Comparison of ENCODE assay signal across 15 cellular contexts in the genomic region with DNA sequence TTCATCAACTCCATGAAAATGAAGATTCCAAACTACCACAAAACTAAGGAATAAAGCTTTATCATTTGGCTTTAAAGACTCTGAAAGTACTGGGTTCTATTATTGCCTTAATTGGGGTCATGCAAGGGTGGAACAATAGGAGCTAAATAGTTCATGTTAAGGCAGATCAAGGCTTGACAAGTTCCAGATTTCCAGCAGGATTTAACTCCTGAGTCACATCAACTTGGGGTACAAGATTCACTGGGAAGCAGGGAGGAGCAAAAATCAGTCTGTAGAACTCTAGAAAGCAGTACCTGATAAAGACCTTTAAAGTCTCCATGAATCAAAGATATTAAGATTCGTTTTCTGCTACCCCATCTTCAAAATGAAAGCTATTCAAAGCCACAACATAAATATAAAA. TPM values are rescaled to one million over a fixed set of nuclear protein-coding genes. Genes with fewer than 3 reads are reported as not detected.
DNase-seq lines count a peak whose midpoint lies in the region; ATAC-seq and TF ChIP-seq lines count a peak whose summit lies in the region.
"Had no signal": no experiment of that assay in that cellular context is flagged by ENCODE, and none has a peak within 500 bp of the region (broad histone marks: within the 10 kb centered on the region; RNA-seq: fewer than 3 reads in every experiment).

No MANE protein-coding gene starts in this region.

- H3K36me3 ChIP-seq in breast epithelium: no peaks in the 10 kb centered on the region
- no peaks in the 10 kb centered on the region for H3K36me3 ChIP-seq in psoas muscle (ENCODE audit: insufficient read depth in 1 of 2, low read depth in 1 of 2)

- H3K27ac Mint-ChIP-seq in MCF 10A (ENCODE audit: low read depth, unreplicated experiment): peak overlapping the region; percentile 99
- H3K27ac Mint-ChIP-seq in CD4-positive, alpha-beta T cell: no peak overlapping the region
- H3K27ac Mint-ChIP-seq: CD8-positive, alpha-beta T cell; GM23338 had no signal

- intact Hi-C loops in MCF 10A (cut with micrococcal nuclease): no loop called here
- intact Hi-C loops in breast epithelium (cut with DNase I; ENCODE audit: low total_unique reads): no loop called here
- intact Hi-C loops in psoas muscle (cut with DNase I): loop anchor here in 1 of 2 donors (10.0 kb wide), 1 partner anchor 390 kb away; no protein-coding TSS in a partner anchor
- intact Hi-C loops in CD4-positive, alpha-beta T cell (cut with DNase I, micrococcal nuclease): loop anchor here (5.0 to 10.0 kb wide), 3 partner anchors 38 to 670 kb away; partner anchors contain the start of gene ELL2 (in 1 of the 2)

- CTCF ChIA-PET in MCF 10A (lab: Yijun Ruan, JAX): interaction anchor here (0.6 to 6.8 kb wide), 8 partner anchors 11 to 899 kb away, joined by 3 to 57 read pairs (median 3); no protein-coding TSS in a partner anchor
- CTCF ChIA-PET in CD4-positive, alpha-beta T cell (lab: Charles Lee): no interaction called here

- no peak for DNase-seq in MCF 10A (ENCODE audit: unreplicated experiment)
- no peak for DNase-seq in breast epithelium (ENCODE audit: low spot score in 2 of 2)
- DNase-seq in epithelial cell of prostate (ENCODE audit: low read depth, low spot score): no peak
- DNase-seq in psoas muscle: no peak
- no peak for DNase-seq in CD4-positive, alpha-beta T cell
- no peak for DNase-seq in middle frontal gyrus (ENCODE audit: extremely low spot score, low spot score)
- DNase-seq: CD8-positive, alpha-beta T cell; DND-41; GDM1; Kasumi-1; NCI-H524; SIG-M5 had no signal

- H3K4me3 Mint-ChIP-seq in MCF 10A (ENCODE audit: unreplicated experiment): peak overlapping the region; percentile 26
- H3K4me3 Mint-ChIP-seq in CD4-positive, alpha-beta T cell: no peak overlapping the region
- H3K4me3 Mint-ChIP-seq: CD8-positive, alpha-beta T cell; GM23338 had no signal

- H3K27ac ChIP-seq in breast epithelium (no peak overlapping the region), epithelial cell of prostate (peak overlapping the region; percentile 47), psoas muscle (peak overlapping the region; percentile 87)
- H3K27ac ChIP-seq in CD4-positive, alpha-beta T cell (ENCODE audit: low read depth, low read length): no peak overlapping the region

- no peaks in the 10 kb centered on the region for H3K4me1 ChIP-seq in breast epithelium
- peaks cover 43% of the 10 kb centered on the region for H3K4me1 ChIP-seq in psoas muscle

- H3K9me3 Mint-ChIP-seq in MCF 10A (ENCODE audit: unreplicated experiment): no peaks in the 10 kb centered on the region
- no peaks in the 10 kb centered on the region for H3K9me3 Mint-ChIP-seq in CD4-positive, alpha-beta T cell
- H3K9me3 Mint-ChIP-seq: GM23338 had no signal

- no peak for ATAC-seq in psoas muscle
- ATAC-seq in HG02678 (IDR thresholded peaks at IDR 0.05; ENCODE audit: unreplicated experiment): no peak
- no peak for ATAC-seq in CD4-positive, alpha-beta T cell (ENCODE audit: poor library complexity)
- no peak for ATAC-seq in HG03159 (IDR thresholded peaks at IDR 0.05; ENCODE audit: unreplicated experiment)
- ATAC-seq: CD8-positive, alpha-beta T cell; GM23338 had no signal

- H3K4me3 ChIP-seq in breast epithelium (no peak overlapping the region), psoas muscle (peak overlapping the region; percentile 44)
- H3K4me3 ChIP-seq: GM23338 had no signal

- 88 to 95% (median 92%) methylated on average over 1 of the region's 1 CpG for WGBS in psoas muscle, 3 donors

- no peak for TF ChIP-seq POLR2A in breast epithelium (IDR thresholded peaks at IDR 0.05)

- H3K27me3 ChIP-seq in breast epithelium: no peaks in the 10 kb centered on the region
- no peaks in the 10 kb centered on the region for H3K27me3 ChIP-seq in psoas muscle (ENCODE audit: insufficient read depth in 3 of 3, low read length in 2 of 3)
- no peaks in the 10 kb centered on the region for H3K27me3 ChIP-seq in CD4-positive, alpha-beta T cell (ENCODE audit: control insufficient read depth, insufficient read depth, low read length)

- TF ChIP-seq CTCF in MCF 10A (IDR thresholded peaks at IDR 0.05; ENCODE audit: unreplicated experiment): no peak
- TF ChIP-seq CTCF in breast epithelium (IDR thresholded peaks at IDR 0.05): no peak
- no peak for TF ChIP-seq CTCF in psoas muscle (IDR thresholded peaks at IDR 0.05)
- TF ChIP-seq CTCF in CD4-positive, alpha-beta T cell (IDR thresholded peaks at IDR 0.05): no peak

- H3K4me1 Mint-ChIP-seq in MCF 10A (ENCODE audit: insufficient read depth, unreplicated experiment): peaks cover 52% of the 10 kb centered on the region
- H3K4me1 Mint-ChIP-seq in CD4-positive, alpha-beta T cell (ENCODE audit: low read depth): peaks cover 43% of the 10 kb centered on the region

- BruUV-seq in MCF 10A (replicated peaks; lab: Mats Ljungman, UMichigan): no TSS peak

- H3K27me3 Mint-ChIP-seq in MCF 10A (ENCODE audit: insufficient read depth, unreplicated experiment): no peaks in the 10 kb centered on the region
- H3K27me3 Mint-ChIP-seq in CD4-positive, alpha-beta T cell: peaks cover 7% of the 10 kb centered on the region

- peaks cover 18% of the 10 kb centered on the region for H3K36me3 Mint-ChIP-seq in MCF 10A (ENCODE audit: insufficient read depth, unreplicated experiment)
- no peaks in the 10 kb centered on the region for H3K36me3 Mint-ChIP-seq in CD4-positive, alpha-beta T cell (ENCODE audit: low read depth)
- H3K36me3 Mint-ChIP-seq: CD8-positive, alpha-beta T cell had no signal

- H3K9me3 ChIP-seq in breast epithelium: no peaks in the 10 kb centered on the region
- H3K9me3 ChIP-seq in psoas muscle: no peaks in the 10 kb centered on the region
- H3K9me3 ChIP-seq in CD4-positive, alpha-beta T cell (ENCODE audit: control insufficient read depth, low read length): no peaks in the 10 kb centered on the region

- POLR2A ChIA-PET in MCF 10A (lab: Yijun Ruan, JAX): interaction anchor here (0.7 to 7.5 kb wide), 5 partner anchors 45 to 472 kb away, joined by 3 to 113 read pairs (median 4); partner anchors contain the start of gene ELL2
- POLR2A ChIA-PET in CD4-positive, alpha-beta T cell (lab: Charles Lee): interaction anchor here (1.4 kb wide), 1 partner anchor 67 kb away, joined by 7 read pairs; no protein-coding TSS in a partner anchor

RNA-seq across cellular contexts. Expression of gene GLRX, which starts 41.9 kb away (rescaled TPM):
- 41.4 and 59.2 TPM in 2 replicates for total RNA-seq in MCF 10A (2022)
- 100 to 1,000 TPM in 1 of 3 donors, 10 to 100 TPM in 2; 42.1 to 106 (median 72.8) TPM for total RNA-seq in breast epithelium
- total RNA-seq in psoas muscle: 100 to 1,000 TPM; 131 to 888 (median 651) TPM
- polyA plus RNA-seq in psoas muscle: 1,000 to 10,000 TPM; 1,121 to 3,024 (median 1,342) TPM
- total RNA-seq in CD4-positive, alpha-beta T cell: 10 to 100 TPM; 16.9 to 18.7 TPM

Comparison
In these comparisons a context has a peak if more than half of its experiments do, and no peak if none do; other contexts are left out.
1. H3K27ac ChIP-seq: peak in epithelial cell of prostate (single experiment) and psoas muscle (single experiment); none in breast epithelium (0 of 2) and CD4-positive, alpha-beta T cell (single experiment).
2. intact Hi-C loops: an anchor here in CD4-positive, alpha-beta T cell (5.0 to 10.0 kb wide); none called in MCF 10A and breast epithelium.